ENCODE assay signal across 21 cellular contexts in genomic region chr2:1767939-1768691, GRCh38. TPM values are rescaled to one million over a fixed set of nuclear protein-coding genes. Genes with fewer than 3 reads are reported as not detected.
"Had no signal": no experiment of that assay in that cellular context is flagged by ENCODE, and none has a peak within 500 bp of the region (broad histone marks: within the 10 kb centered on the region; RNA-seq: fewer than 3 reads in every experiment).

No MANE protein-coding gene starts in this region.

- H3K27me3 ChIP-seq: foreskin keratinocyte, left lung, neutrophil, pancreas, tibial artery, uterus had no signal

- H3K36me3 ChIP-seq: left lung, neutrophil, pancreas, tibial artery, uterus had no signal

- ATAC-seq: foreskin keratinocyte; left lung; pancreas; right cardiac atrium; stimulated activated naive CD8-positive, alpha-beta T cell treated with anti-CD3 and anti-CD28 coated beads, Interleukin-15, Interleukin-2, amounts not matched to agents 100 U/mL and 50 U/mL, for 24 hours had no signal

- DNase-seq: activated CD4-positive, alpha-beta memory T cell treated with anti-CD3 and anti-CD28 coated beads for 36 hours; activated CD4-positive, alpha-beta T cell treated with anti-CD3 and anti-CD28 coated beads for 48 hours; activated naive CD4-positive, alpha-beta T cell treated with anti-CD3 and anti-CD28 coated beads, Interleukin-2, amount 10 ng/mL, durations not matched to agents 7 days and 5 days; activated T-cell treated with anti-CD3 and anti-CD28 coated beads, Interleukin-2, amount 50 U/mL, for 48 hours; amygdala; effector CD4-positive, alpha-beta T cell; erythroblast; foreskin keratinocyte; left lung; midbrain; stimulated activated CD4-positive, alpha-beta T cell treated with anti-CD3 and anti-CD28 coated beads, Interleukin-12 subunit alpha, Interleukin-12 subunit beta, amount 100 ng/mL, for 4 hours; stimulated activated CD4-positive, alpha-beta T cell treated with anti-CD3 and anti-CD28 coated beads, Interleukin-4, amount 100 ng/mL, for 4 hours; stimulated activated naive CD8-positive, alpha-beta T cell treated with anti-CD3 and anti-CD28 coated beads, Interleukin-15, Interleukin-2, amounts not matched to agents 100 U/mL and 50 U/mL, for 24 hours; substantia nigra; T-helper 2 cell; uterus had no signal

- H3K9me3 Mint-ChIP-seq: activated naive CD4-positive, alpha-beta T cell treated with anti-CD3 and anti-CD28 coated beads, Interleukin-2, amount 10 ng/mL, durations not matched to agents 7 days and 5 days; natural killer cell treated with Interleukin-12 subunit alpha and Interleukin-12 subunit beta and Interleukin-15 and Interleukin-18, amount 100 ng/mL, for 72 hours had no signal

- H3K9me3 ChIP-seq: left lung, neutrophil, pancreas, tibial artery, uterus had no signal

- H3K27ac ChIP-seq: foreskin keratinocyte, left lung, neutrophil, pancreas, tibial artery, uterus had no signal

- H3K27ac Mint-ChIP-seq: activated CD4-positive, alpha-beta memory T cell treated with anti-CD3 and anti-CD28 coated beads for 36 hours; activated naive CD4-positive, alpha-beta T cell treated with anti-CD3 and anti-CD28 coated beads, Interleukin-2, amount 10 ng/mL, durations not matched to agents 7 days and 5 days; natural killer cell treated with Interleukin-12 subunit alpha and Interleukin-12 subunit beta and Interleukin-15 and Interleukin-18, amount 100 ng/mL, for 72 hours had no signal

- H3K4me3 ChIP-seq: left lung, pancreas, tibial artery, uterus had no signal

- H3K36me3 Mint-ChIP-seq: activated CD4-positive, alpha-beta memory T cell treated with anti-CD3 and anti-CD28 coated beads for 36 hours; activated naive CD4-positive, alpha-beta T cell treated with anti-CD3 and anti-CD28 coated beads, Interleukin-2, amount 10 ng/mL, durations not matched to agents 7 days and 5 days; natural killer cell treated with Interleukin-12 subunit alpha and Interleukin-12 subunit beta and Interleukin-15 and Interleukin-18, amount 100 ng/mL, for 72 hours had no signal

- H3K4me1 Mint-ChIP-seq: activated naive CD4-positive, alpha-beta T cell treated with anti-CD3 and anti-CD28 coated beads, Interleukin-2, amount 10 ng/mL, durations not matched to agents 7 days and 5 days had no signal

- H3K4me1 ChIP-seq: foreskin keratinocyte, left lung, pancreas, uterus had no signal

- H3K27me3 Mint-ChIP-seq: activated naive CD4-positive, alpha-beta T cell treated with anti-CD3 and anti-CD28 coated beads, Interleukin-2, amount 10 ng/mL, durations not matched to agents 7 days and 5 days had no signal

- H3K4me3 Mint-ChIP-seq: activated CD4-positive, alpha-beta memory T cell treated with anti-CD3 and anti-CD28 coated beads for 36 hours; activated naive CD4-positive, alpha-beta T cell treated with anti-CD3 and anti-CD28 coated beads, Interleukin-2, amount 10 ng/mL, durations not matched to agents 7 days and 5 days; natural killer cell treated with Interleukin-12 subunit alpha and Interleukin-12 subunit beta and Interleukin-15 and Interleukin-18, amount 100 ng/mL, for 72 hours had no signal

RNA-seq across cellular contexts. Expression of gene PXDN, which starts 23.8 kb away (rescaled TPM):
- total RNA-seq: activated CD4-positive, alpha-beta memory T cell treated with anti-CD3 and anti-CD28 coated beads for 36 hours had no signal
